Comparison of ENCODE assay signal across 8 cellular contexts in genomic region chr9:89179920-89180667, GRCh38. TPM values are rescaled to one million over a fixed set of nuclear protein-coding genes. Genes with fewer than 3 reads are reported as not detected.
A peak's percentile ranks its signal among the peaks of the same experiment; 100 is the strongest.
DNase-seq lines count a peak whose midpoint lies in the region; ATAC-seq and TF ChIP-seq lines count a peak whose summit lies in the region.

No MANE protein-coding gene starts in this region.

- no peak overlapping the region for H3K27ac ChIP-seq in foreskin keratinocyte

- POLR2A ChIA-PET in Caco-2 (lab: Charles Lee): interaction anchor here (1.2 kb wide), 1 partner anchor 25 kb away, joined by 3 read pairs; no protein-coding TSS in a partner anchor

- H3K9me3 ChIP-seq in Caco-2: no peaks in the 10 kb centered on the region

- H3K36me3 Mint-ChIP-seq in Caco-2 (ENCODE audit: insufficient read depth, unreplicated experiment) (peaks cover 11% of the 10 kb centered on the region), naive B cell (peaks cover 0 to 11% of the 10 kb centered on the region in 2 donors)
- H3K36me3 Mint-ChIP-seq in activated naive CD4-positive, alpha-beta T cell treated with anti-CD3 and anti-CD28 coated beads for 36 hours (ENCODE audit: low read depth): no peaks in the 10 kb centered on the region

- TF ChIP-seq CTCF in Caco-2 (IDR thresholded peaks at IDR 0.05; ENCODE audit: insufficient read depth in 1 of 2, low read depth in 1 of 2, low read length in 1 of 2, severe bottlenecking in 1 of 2, unreplicated experiment in 1 of 2) (no peak), foreskin keratinocyte (conservative IDR thresholded peaks at IDR 0.05) (no peak)

- TSS peak; percentile 72 for BruUV-seq in Caco-2 (replicated peaks; lab: Mats Ljungman, UMichigan)

- H3K36me3 ChIP-seq in Caco-2 (ENCODE audit: control insufficient read depth, insufficient read depth, low read length): no peaks in the 10 kb centered on the region

- DNase-seq in Caco-2: peak; percentile 76 to 77
- DNase-seq in HUDEP-2 (lab: John Stamatoyannopoulos, UW; ENCODE audit: unreplicated experiment in 76 of 76): peak in 68 of 76 experiments; percentile 4 to 77 (median 48)
- DNase-seq in NOMO-1 treated with DMSO at 0.1 percent for 48 hours (lab: John Stamatoyannopoulos, UW; ENCODE audit: unreplicated experiment): peak; percentile 39
- peak; percentile 88 for DNase-seq in activated naive CD4-positive, alpha-beta T cell treated with anti-CD3 and anti-CD28 coated beads for 36 hours
- peak; percentile 83 to 92 for DNase-seq in foreskin keratinocyte
- DNase-seq in naive B cell: no peak
- peak; percentile 91 for DNase-seq in stromal cell of bone marrow (ENCODE audit: low read depth)

- H3K4me3 Mint-ChIP-seq in Caco-2 (ENCODE audit: unreplicated experiment): peak overlapping the region; percentile 93
- peak overlapping the region; percentile 50 for H3K4me3 Mint-ChIP-seq in activated naive CD4-positive, alpha-beta T cell treated with anti-CD3 and anti-CD28 coated beads for 36 hours
- H3K4me3 Mint-ChIP-seq in naive B cell: peak overlapping the region in 7 of 8 donors; percentile 16 to 79 (median 64)

- intact Hi-C loops in Caco-2 (cut with micrococcal nuclease; ENCODE audit: unreplicated experiment): loop anchor here (10.0 kb wide), 1 partner anchor 135 kb away; the partner anchor contains the start of genes CKS2 and SECISBP2
- intact Hi-C loops in activated naive CD4-positive, alpha-beta T cell treated with anti-CD3 and anti-CD28 coated beads for 36 hours (cut with micrococcal nuclease): loop anchor here (1.0 kb wide), 3 partner anchors 26 to 130 kb away; no protein-coding TSS in a partner anchor

- H3K4me1 ChIP-seq in Caco-2 (no peaks in the 10 kb centered on the region), foreskin keratinocyte (peaks cover 15% of the 10 kb centered on the region)

- H3K27me3 Mint-ChIP-seq in Caco-2 (ENCODE audit: insufficient read depth, unreplicated experiment): no peaks in the 10 kb centered on the region
- H3K27me3 Mint-ChIP-seq in activated naive CD4-positive, alpha-beta T cell treated with anti-CD3 and anti-CD28 coated beads for 36 hours (ENCODE audit: low read depth): peaks cover 50% of the 10 kb centered on the region
- H3K27me3 Mint-ChIP-seq in naive B cell: peaks cover 56 to 77% (median 57%) of the 10 kb centered on the region in 3 donors

- H3K27ac Mint-ChIP-seq in Caco-2 (ENCODE audit: unreplicated experiment): peak overlapping the region; percentile 97
- peak overlapping the region; percentile 1 for H3K27ac Mint-ChIP-seq in activated naive CD4-positive, alpha-beta T cell treated with anti-CD3 and anti-CD28 coated beads for 36 hours
- H3K27ac Mint-ChIP-seq in naive B cell: peak overlapping the region in 1 of 6 donors; percentile 15

- ATAC-seq in foreskin keratinocyte: peak; percentile 94
- peak; percentile 39 to 45 for ATAC-seq in naive B cell (ENCODE audit: low read depth in 2 of 2)
- ATAC-seq in GM21825 (IDR thresholded peaks at IDR 0.05; ENCODE audit: unreplicated experiment): no peak

- H3K4me1 Mint-ChIP-seq in Caco-2 (ENCODE audit: low read depth, unreplicated experiment) (peaks cover 14% of the 10 kb centered on the region), naive B cell (peaks cover 8 to 25% (median 10%) of the 10 kb centered on the region in 3 donors)
- H3K4me1 Mint-ChIP-seq in activated naive CD4-positive, alpha-beta T cell treated with anti-CD3 and anti-CD28 coated beads for 36 hours (ENCODE audit: low read depth): peaks cover 23% of the 10 kb centered on the region

- CTCF ChIA-PET in Caco-2 (lab: Charles Lee): interaction anchor here (1.1 kb wide), 1 partner anchor 99 kb away, joined by 4 read pairs; no protein-coding TSS in a partner anchor
- CTCF ChIA-PET in activated naive CD4-positive, alpha-beta T cell treated with anti-CD3 and anti-CD28 coated beads for 36 hours (lab: Charles Lee): interaction anchor here (2.5 kb wide), 1 partner anchor 99 kb away, joined by 7 read pairs; no protein-coding TSS in a partner anchor

- H3K27me3 ChIP-seq in Caco-2 (replicated peaks; ENCODE audit: control insufficient read depth, insufficient read depth, low read length) (no peaks in the 10 kb centered on the region), foreskin keratinocyte (peaks cover 38% of the 10 kb centered on the region)

- no peaks in the 10 kb centered on the region for H3K9me3 Mint-ChIP-seq in Caco-2 (ENCODE audit: unreplicated experiment)
- no peaks in the 10 kb centered on the region for H3K9me3 Mint-ChIP-seq in activated naive CD4-positive, alpha-beta T cell treated with anti-CD3 and anti-CD28 coated beads for 36 hours
- H3K9me3 Mint-ChIP-seq in naive B cell: peaks cover 0 to 3% (median 0%) of the 10 kb centered on the region in 7 donors

- H3K4me3 ChIP-seq in Caco-2 (ENCODE audit: low read depth, low read length): peak overlapping the region; percentile 14

RNA-seq across cellular contexts. Expression of gene SHC3, which starts 1.5 kb away (rescaled TPM):
- total RNA-seq in Caco-2 (2022): 0.19 and 0.20 TPM in 2 replicates
- total RNA-seq in activated naive CD4-positive, alpha-beta T cell treated with anti-CD3 and anti-CD28 coated beads for 36 hours: not detected
- total RNA-seq in foreskin keratinocyte: under 0.01 and 0.07 TPM in 2 replicates
- 0.01 and 0.07 TPM in 2 replicates for polyA plus RNA-seq in foreskin keratinocyte
- under 1 TPM in 2 of 6 donors, not detected in 4; 0.04 to 0.24 TPM for polyA plus RNA-seq in naive B cell (ENCODE audit: low read depth in 6 of 6)
